In genomic region chr12:55955800-55956508, GRCh38 we compare ENCODE assay signal across 9 cellular contexts. TPM values are rescaled to one million over a fixed set of nuclear protein-coding genes. Genes with fewer than 3 reads are reported as not detected.
DNase-seq lines count a peak whose midpoint lies in the region; ATAC-seq and TF ChIP-seq lines count a peak whose summit lies in the region.
"Had no signal": no experiment of that assay in that cellular context is flagged by ENCODE, and none has a peak within 500 bp of the region (broad histone marks: within the 10 kb centered on the region; RNA-seq: fewer than 3 reads in every experiment).

No MANE protein-coding gene starts in this region.

- no peak overlapping the region for H2BK120ac ChIP-seq in mesendoderm (ENCODE audit: low read depth, low read length)

- no peak overlapping the region for H3K27ac ChIP-seq in Panc1 (ENCODE audit: low read length)
- H3K27ac ChIP-seq in mesendoderm (ENCODE audit: low read depth, low read length): no peak overlapping the region
- H3K27ac ChIP-seq: neutrophil had no signal

- intact Hi-C loops in Panc1 (cut with micrococcal nuclease; ENCODE audit: unreplicated experiment): no loop called here

- H3K18ac ChIP-seq in mesendoderm (ENCODE audit: low read length): no peak overlapping the region

- H4K8ac ChIP-seq in mesendoderm (ENCODE audit: low read depth, low read length): no peak overlapping the region

- no peaks in the 10 kb centered on the region for H3K79me2 ChIP-seq in mesendoderm (ENCODE audit: control insufficient read depth, insufficient read depth, low read length)

- H3K36me3 ChIP-seq in Panc1 (ENCODE audit: control insufficient read depth, insufficient read depth, low read length) (no peaks in the 10 kb centered on the region), mesendoderm (ENCODE audit: control insufficient read depth, insufficient read depth, low read length) (peaks cover 2% of the 10 kb centered on the region)

- no peaks in the 10 kb centered on the region for H3K27me3 Mint-ChIP-seq in activated naive CD8-positive, alpha-beta T cell treated with anti-CD3 and anti-CD28 coated beads, Interleukin-2, amount 10 ng/mL, durations not matched to agents 7 days and 5 days

- H3K23ac ChIP-seq in mesendoderm (ENCODE audit: low read length): no peak overlapping the region

- H3K56ac ChIP-seq in mesendoderm (ENCODE audit: low read length): no peak overlapping the region

- no peaks in the 10 kb centered on the region for H3K9me3 Mint-ChIP-seq in activated naive CD8-positive, alpha-beta T cell treated with anti-CD3 and anti-CD28 coated beads, Interleukin-2, amount 10 ng/mL, durations not matched to agents 7 days and 5 days

- BruUV-seq in Panc1 (replicated peaks; lab: Mats Ljungman, UMichigan): no TSS peak

- DNase-seq in Panc1 (ENCODE audit: low read depth, low spot score) (no peak), mesendoderm (peak; percentile 88), NCI-H2227 (lab: John Stamatoyannopoulos, UW; ENCODE audit: unreplicated experiment) (no peak)
- peak; percentile 48 for DNase-seq in activated naive CD8-positive, alpha-beta T cell treated with anti-CD3 and anti-CD28 coated beads, Interleukin-2, amount 10 ng/mL, durations not matched to agents 7 days and 5 days

- H3K4me3 Mint-ChIP-seq in activated naive CD8-positive, alpha-beta T cell treated with anti-CD3 and anti-CD28 coated beads, Interleukin-2, amount 10 ng/mL, durations not matched to agents 7 days and 5 days: no peak overlapping the region

- no peak overlapping the region for H2AK5ac ChIP-seq in mesendoderm (ENCODE audit: low read length)

- in situ Hi-C loops in Panc1 (cut with HindIII; ENCODE audit: low pct_unique_long_range_greater_than_20kb, low sequenced_read_pairs): no loop called here

- TF ChIP-seq CTCF in GM12875 (IDR thresholded peaks at IDR 0.05; ENCODE audit: borderline replicate concordance, insufficient read depth, low read depth, low read length): peak; percentile 40; the same call in 1 of the 2 replicates
- no peak for TF ChIP-seq CTCF in Panc1 (IDR thresholded peaks at IDR 0.05)

- H2BK5ac ChIP-seq in mesendoderm (ENCODE audit: low read length): no peak overlapping the region

- ATAC-seq in Panc1 (peak; percentile 78), HG03342 (IDR thresholded peaks at IDR 0.05; ENCODE audit: unreplicated experiment) (no peak), HG02642 (IDR thresholded peaks at IDR 0.05; ENCODE audit: poor library complexity, unreplicated experiment) (no peak), GM21390 (IDR thresholded peaks at IDR 0.05; ENCODE audit: unreplicated experiment) (no peak)
- ATAC-seq in activated naive CD8-positive, alpha-beta T cell treated with anti-CD3 and anti-CD28 coated beads, Interleukin-2, amount 10 ng/mL, durations not matched to agents 7 days and 5 days (ENCODE audit: low read depth): peak; percentile 69

- H3K4me2 ChIP-seq in mesendoderm (ENCODE audit: low read length): no peak overlapping the region

- no peak overlapping the region for H4K5ac ChIP-seq in mesendoderm (ENCODE audit: low read length)

- no peaks in the 10 kb centered on the region for H3K27me3 ChIP-seq in Panc1 (ENCODE audit: control insufficient read depth, insufficient read depth, low read length)
- H3K27me3 ChIP-seq in mesendoderm (ENCODE audit: insufficient read depth, low read length, poor library complexity): no peaks in the 10 kb centered on the region
- H3K27me3 ChIP-seq: neutrophil had no signal

- no peak overlapping the region for H2BK15ac ChIP-seq in mesendoderm (replicated peaks; ENCODE audit: low read depth)

- no peaks in the 10 kb centered on the region for H3K4me1 ChIP-seq in Panc1 (ENCODE audit: control insufficient read depth, insufficient read depth, low read length)
- no peaks in the 10 kb centered on the region for H3K4me1 ChIP-seq in mesendoderm (ENCODE audit: control insufficient read depth, low read depth, low read length)

- no peaks in the 10 kb centered on the region for H3K9me3 ChIP-seq in Panc1 (ENCODE audit: control insufficient read depth, insufficient read depth, low read depth, low read length)
- H3K9me3 ChIP-seq: neutrophil had no signal

- H3K79me1 ChIP-seq in mesendoderm (ENCODE audit: low read length): no peaks in the 10 kb centered on the region

- H3K4ac ChIP-seq in mesendoderm (ENCODE audit: low read depth, low read length): no peak overlapping the region

- POLR2A ChIA-PET in Panc1 (lab: Charles Lee): interaction anchor here (0.5 kb wide), 1 partner anchor 30 kb away, joined by 3 read pairs; no protein-coding TSS in a partner anchor
- POLR2A ChIA-PET in activated naive CD8-positive, alpha-beta T cell treated with anti-CD3 and anti-CD28 coated beads, Interleukin-2, amount 10 ng/mL, durations not matched to agents 7 days and 5 days (lab: Charles Lee): interaction anchor here (0.6 to 6.0 kb wide), 9 partner anchors 9 to 150 kb away, joined by 3 to 38 read pairs (median 8); partner anchors contain the start of genes DNAJC14 and RAB5B

- CTCF ChIA-PET in Panc1 (lab: Charles Lee): interaction anchor here (0.9 kb wide), 1 partner anchor 216 kb away, joined by 3 read pairs; no protein-coding TSS in a partner anchor

- H3K4me1 Mint-ChIP-seq in activated naive CD8-positive, alpha-beta T cell treated with anti-CD3 and anti-CD28 coated beads, Interleukin-2, amount 10 ng/mL, durations not matched to agents 7 days and 5 days: peaks cover 13% of the 10 kb centered on the region

- peaks cover 26% of the 10 kb centered on the region for H3K36me3 Mint-ChIP-seq in activated naive CD8-positive, alpha-beta T cell treated with anti-CD3 and anti-CD28 coated beads, Interleukin-2, amount 10 ng/mL, durations not matched to agents 7 days and 5 days

- no peak overlapping the region for H3K9ac ChIP-seq in mesendoderm (ENCODE audit: low read length)

- H3K27ac Mint-ChIP-seq in activated naive CD8-positive, alpha-beta T cell treated with anti-CD3 and anti-CD28 coated beads, Interleukin-2, amount 10 ng/mL, durations not matched to agents 7 days and 5 days: peak overlapping the region; percentile 2

- no CpG with 5 or more reads among the region's 6 CpGs for WGBS in mesendoderm (ENCODE audit: extremely low coverage, insufficient coverage, low lambda C conversion rate)

- no peak overlapping the region for H3K4me3 ChIP-seq in GM12875 (ENCODE audit: low read depth, low read length)
- H3K4me3 ChIP-seq in Panc1 (ENCODE audit: low read depth in 2 of 2, low read length in 2 of 2): no peak overlapping the region
- no peak overlapping the region for H3K4me3 ChIP-seq in mesendoderm (ENCODE audit: low read length)

RNA-seq across cellular contexts. Expression of gene PMEL, which starts 9.9 kb away (rescaled TPM):
- 1.2 TPM for total RNA-seq in Panc1 (2021; ENCODE audit: unreplicated experiment)
- 1.5 TPM for polyA plus RNA-seq in Panc1 (2012; ENCODE audit: insufficient read length)
- under 1 TPM in 1 of 2 experiments, not detected in 1; 0.42 TPM for total RNA-seq in activated naive CD8-positive, alpha-beta T cell treated with anti-CD3 and anti-CD28 coated beads, Interleukin-2, amount 10 ng/mL, durations not matched to agents 7 days and 5 days
- polyA plus RNA-seq in mesendoderm (2013, experiment 1 of 2): 24.6 TPM
- 23.0 TPM for polyA plus RNA-seq in mesendoderm (2013, experiment 2 of 2)

RNA-seq across cellular contexts. Expression of gene CDK2, which starts 10.7 kb away (rescaled TPM):
- 72.9 TPM for total RNA-seq in Panc1 (2021; ENCODE audit: unreplicated experiment)
- 50.6 TPM for polyA plus RNA-seq in Panc1 (2012; ENCODE audit: insufficient read length)
- total RNA-seq in activated naive CD8-positive, alpha-beta T cell treated with anti-CD3 and anti-CD28 coated beads, Interleukin-2, amount 10 ng/mL, durations not matched to agents 7 days and 5 days: 100 to 1,000 TPM; 117 to 125 TPM
- polyA plus RNA-seq in mesendoderm (2013, experiment 1 of 2): 49.3 TPM
- 50.6 TPM for polyA plus RNA-seq in mesendoderm (2013, experiment 2 of 2)

RNA-seq across cellular contexts. Expression of gene RAB5B, which starts 17.9 kb away (rescaled TPM):
- total RNA-seq in Panc1 (2021; ENCODE audit: unreplicated experiment): 102 TPM
- 92.2 TPM for polyA plus RNA-seq in Panc1 (2012; ENCODE audit: insufficient read length)
- total RNA-seq in activated naive CD8-positive, alpha-beta T cell treated with anti-CD3 and anti-CD28 coated beads, Interleukin-2, amount 10 ng/mL, durations not matched to agents 7 days and 5 days: 10 to 100 TPM; 69.7 to 72.4 TPM
- polyA plus RNA-seq in mesendoderm (2013, experiment 1 of 2): 44.4 TPM
- 44.6 TPM for polyA plus RNA-seq in mesendoderm (2013, experiment 2 of 2)

RNA-seq across cellular contexts. Expression of gene DGKA, which starts 25.0 kb away (rescaled TPM):
- 7.6 TPM for total RNA-seq in Panc1 (2021; ENCODE audit: unreplicated experiment)
- 5.8 TPM for polyA plus RNA-seq in Panc1 (2012; ENCODE audit: insufficient read length)
- total RNA-seq in activated naive CD8-positive, alpha-beta T cell treated with anti-CD3 and anti-CD28 coated beads, Interleukin-2, amount 10 ng/mL, durations not matched to agents 7 days and 5 days: 100 to 1,000 TPM; 783 to 790 TPM
- 8.6 TPM for polyA plus RNA-seq in mesendoderm (2013, experiment 1 of 2)
- polyA plus RNA-seq in mesendoderm (2013, experiment 2 of 2): 9.8 TPM

RNA-seq across cellular contexts. Expression of gene PYM1, which starts 28.3 kb away (rescaled TPM):
- 32.2 TPM for total RNA-seq in Panc1 (2021; ENCODE audit: unreplicated experiment)
- 40.4 TPM for polyA plus RNA-seq in Panc1 (2012; ENCODE audit: insufficient read length)
- total RNA-seq in activated naive CD8-positive, alpha-beta T cell treated with anti-CD3 and anti-CD28 coated beads, Interleukin-2, amount 10 ng/mL, durations not matched to agents 7 days and 5 days: 10 to 100 TPM; 48.3 to 48.7 TPM
- polyA plus RNA-seq in mesendoderm (2013, experiment 1 of 2): 54.0 TPM
- 55.1 TPM for polyA plus RNA-seq in mesendoderm (2013, experiment 2 of 2)

Comparison
In these comparisons a context has a peak if more than half of its experiments do, and no peak if none do; other contexts are left out.
1. ATAC-seq: peak in Panc1 (single experiment) and activated naive CD8-positive, alpha-beta T cell treated with anti-CD3 and anti-CD28 coated beads, Interleukin-2, amount 10 ng/mL, durations not matched to agents 7 days and 5 days (single experiment); none in HG03342 (single experiment), HG02642 (single experiment) and GM21390 (single experiment).
2. DNase-seq: peak in activated naive CD8-positive, alpha-beta T cell treated with anti-CD3 and anti-CD28 coated beads, Interleukin-2, amount 10 ng/mL, durations not matched to agents 7 days and 5 days (single experiment) and mesendoderm (single experiment); none in Panc1 (single experiment) and NCI-H2227 (single experiment).